In genomic region chrX:15930585-15930984, GRCh38 we compare ENCODE assay signal across 1 cellular context.
TF ChIP-seq lines count a peak whose summit lies in the region.

No MANE protein-coding gene starts in this region.

TF ChIP-seq in Ishikawa, 13 proteins besides CTCF, POLR2A, EP300 and RAD21 (continued from another document):
- no peak for TF ChIP-seq REST (IDR thresholded peaks at IDR 0.05; ENCODE audit: low read depth)
- TF ChIP-seq TCF12 (IDR thresholded peaks at IDR 0.05; ENCODE audit: low read depth) = no peak
